In genomic region chr11:71420455-71421241, GRCh38 we compare ENCODE assay signal across 1 cellular context.
TF ChIP-seq lines count a peak whose summit lies in the region.

No MANE protein-coding gene starts in this region.

TF ChIP-seq in SK-N-SH treated with all-trans-retinoic acid at 6 μM for 48 hours, 23 proteins besides CTCF, POLR2A, EP300 and RAD21 (continued from another document):
- TF ChIP-seq CSRNP3 (CRISPR knock-in tag; IDR thresholded peaks at IDR 0.05) = no peak
TF ChIP-seq in SK-N-SH treated with all-trans-retinoic acid at 6 μM for 48 hours: peak in this region for 0.
